ENCODE assay signal across 1 cellular context in the genomic region with DNA sequence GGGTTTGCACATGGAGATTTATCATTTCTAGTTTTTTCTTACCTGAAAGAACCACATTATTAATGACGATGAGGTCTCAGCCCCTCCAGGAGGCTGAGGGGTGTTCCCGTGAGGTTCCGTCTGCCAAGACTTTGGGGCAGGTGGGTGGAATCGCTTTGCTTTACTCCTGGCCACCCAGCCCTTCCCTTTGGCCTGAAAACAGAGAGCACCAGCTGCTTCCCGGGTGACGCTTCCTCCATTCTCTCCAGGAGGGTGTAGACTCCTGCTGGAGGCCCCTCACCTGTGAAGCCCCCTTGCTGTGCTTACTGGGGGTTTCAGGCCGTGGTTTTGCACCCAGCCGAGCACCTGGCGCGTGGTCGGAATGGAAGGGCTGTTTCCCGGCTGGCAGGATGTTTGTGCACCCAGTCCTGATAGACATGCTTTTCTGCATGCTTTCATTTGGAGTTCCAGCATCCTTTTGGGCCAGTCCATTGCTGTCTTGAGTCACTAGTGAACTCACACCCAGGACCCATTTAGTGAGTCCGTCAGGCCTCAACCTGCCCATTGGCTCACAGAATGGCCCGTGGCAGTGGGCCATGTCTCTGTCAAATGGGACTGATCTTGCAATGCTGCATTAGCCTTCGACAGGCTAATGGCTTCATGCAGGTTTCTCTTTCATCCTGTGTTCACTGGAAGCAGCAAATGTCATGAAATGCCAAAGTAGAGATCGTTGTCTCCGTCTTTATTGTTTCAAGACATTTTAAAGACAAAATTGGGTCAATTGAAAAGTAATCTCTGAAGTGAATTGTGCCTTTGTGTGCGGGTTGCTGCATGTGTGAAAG.
TF ChIP-seq lines count a peak whose summit lies in the region.

No MANE protein-coding gene starts in this region.

TF ChIP-seq in WTC11, 78 proteins besides CTCF, POLR2A, EP300 and RAD21 (continued from another document):
- TF ChIP-seq, protein P1, sequence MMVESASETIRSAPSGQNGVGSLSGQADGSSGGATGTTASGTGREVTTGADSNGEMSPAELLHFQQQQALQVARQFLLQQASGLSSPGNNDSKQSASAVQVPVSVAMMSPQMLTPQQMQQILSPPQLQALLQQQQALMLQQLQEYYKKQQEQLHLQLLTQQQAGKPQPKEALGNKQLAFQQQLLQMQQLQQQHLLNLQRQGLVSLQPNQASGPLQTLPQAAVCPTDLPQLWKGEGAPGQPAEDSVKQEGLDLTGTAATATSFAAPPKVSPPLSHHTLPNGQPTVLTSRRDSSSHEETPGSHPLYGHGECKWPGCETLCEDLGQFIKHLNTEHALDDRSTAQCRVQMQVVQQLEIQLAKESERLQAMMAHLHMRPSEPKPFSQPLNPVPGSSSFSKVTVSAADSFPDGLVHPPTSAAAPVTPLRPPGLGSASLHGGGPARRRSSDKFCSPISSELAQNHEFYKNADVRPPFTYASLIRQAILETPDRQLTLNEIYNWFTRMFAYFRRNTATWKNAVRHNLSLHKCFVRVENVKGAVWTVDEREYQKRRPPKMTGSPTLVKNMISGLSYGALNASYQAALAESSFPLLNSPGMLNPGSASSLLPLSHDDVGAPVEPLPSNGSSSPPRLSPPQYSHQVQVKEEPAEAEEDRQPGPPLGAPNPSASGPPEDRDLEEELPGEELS (CRISPR knock-in tag; IDR thresholded peaks at IDR 0.05): no peak
- TF ChIP-seq, protein P2, sequence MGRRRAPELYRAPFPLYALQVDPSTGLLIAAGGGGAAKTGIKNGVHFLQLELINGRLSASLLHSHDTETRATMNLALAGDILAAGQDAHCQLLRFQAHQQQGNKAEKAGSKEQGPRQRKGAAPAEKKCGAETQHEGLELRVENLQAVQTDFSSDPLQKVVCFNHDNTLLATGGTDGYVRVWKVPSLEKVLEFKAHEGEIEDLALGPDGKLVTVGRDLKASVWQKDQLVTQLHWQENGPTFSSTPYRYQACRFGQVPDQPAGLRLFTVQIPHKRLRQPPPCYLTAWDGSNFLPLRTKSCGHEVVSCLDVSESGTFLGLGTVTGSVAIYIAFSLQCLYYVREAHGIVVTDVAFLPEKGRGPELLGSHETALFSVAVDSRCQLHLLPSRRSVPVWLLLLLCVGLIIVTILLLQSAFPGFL (CRISPR knock-in tag; IDR thresholded peaks at IDR 0.05; ENCODE audit: borderline replicate concordance): no peak
- no peak for TF ChIP-seq JAZF1 (CRISPR knock-in tag; IDR thresholded peaks at IDR 0.05)
- TF ChIP-seq, protein P3, sequence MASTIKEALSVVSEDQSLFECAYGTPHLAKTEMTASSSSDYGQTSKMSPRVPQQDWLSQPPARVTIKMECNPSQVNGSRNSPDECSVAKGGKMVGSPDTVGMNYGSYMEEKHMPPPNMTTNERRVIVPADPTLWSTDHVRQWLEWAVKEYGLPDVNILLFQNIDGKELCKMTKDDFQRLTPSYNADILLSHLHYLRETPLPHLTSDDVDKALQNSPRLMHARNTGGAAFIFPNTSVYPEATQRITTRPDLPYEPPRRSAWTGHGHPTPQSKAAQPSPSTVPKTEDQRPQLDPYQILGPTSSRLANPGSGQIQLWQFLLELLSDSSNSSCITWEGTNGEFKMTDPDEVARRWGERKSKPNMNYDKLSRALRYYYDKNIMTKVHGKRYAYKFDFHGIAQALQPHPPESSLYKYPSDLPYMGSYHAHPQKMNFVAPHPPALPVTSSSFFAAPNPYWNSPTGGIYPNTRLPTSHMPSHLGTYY (CRISPR knock-in tag; IDR thresholded peaks at IDR 0.05): no peak
- no peak for TF ChIP-seq GTF2I (CRISPR knock-in tag; conservative IDR thresholded peaks at IDR 0.05)
- TF ChIP-seq, protein P4, sequence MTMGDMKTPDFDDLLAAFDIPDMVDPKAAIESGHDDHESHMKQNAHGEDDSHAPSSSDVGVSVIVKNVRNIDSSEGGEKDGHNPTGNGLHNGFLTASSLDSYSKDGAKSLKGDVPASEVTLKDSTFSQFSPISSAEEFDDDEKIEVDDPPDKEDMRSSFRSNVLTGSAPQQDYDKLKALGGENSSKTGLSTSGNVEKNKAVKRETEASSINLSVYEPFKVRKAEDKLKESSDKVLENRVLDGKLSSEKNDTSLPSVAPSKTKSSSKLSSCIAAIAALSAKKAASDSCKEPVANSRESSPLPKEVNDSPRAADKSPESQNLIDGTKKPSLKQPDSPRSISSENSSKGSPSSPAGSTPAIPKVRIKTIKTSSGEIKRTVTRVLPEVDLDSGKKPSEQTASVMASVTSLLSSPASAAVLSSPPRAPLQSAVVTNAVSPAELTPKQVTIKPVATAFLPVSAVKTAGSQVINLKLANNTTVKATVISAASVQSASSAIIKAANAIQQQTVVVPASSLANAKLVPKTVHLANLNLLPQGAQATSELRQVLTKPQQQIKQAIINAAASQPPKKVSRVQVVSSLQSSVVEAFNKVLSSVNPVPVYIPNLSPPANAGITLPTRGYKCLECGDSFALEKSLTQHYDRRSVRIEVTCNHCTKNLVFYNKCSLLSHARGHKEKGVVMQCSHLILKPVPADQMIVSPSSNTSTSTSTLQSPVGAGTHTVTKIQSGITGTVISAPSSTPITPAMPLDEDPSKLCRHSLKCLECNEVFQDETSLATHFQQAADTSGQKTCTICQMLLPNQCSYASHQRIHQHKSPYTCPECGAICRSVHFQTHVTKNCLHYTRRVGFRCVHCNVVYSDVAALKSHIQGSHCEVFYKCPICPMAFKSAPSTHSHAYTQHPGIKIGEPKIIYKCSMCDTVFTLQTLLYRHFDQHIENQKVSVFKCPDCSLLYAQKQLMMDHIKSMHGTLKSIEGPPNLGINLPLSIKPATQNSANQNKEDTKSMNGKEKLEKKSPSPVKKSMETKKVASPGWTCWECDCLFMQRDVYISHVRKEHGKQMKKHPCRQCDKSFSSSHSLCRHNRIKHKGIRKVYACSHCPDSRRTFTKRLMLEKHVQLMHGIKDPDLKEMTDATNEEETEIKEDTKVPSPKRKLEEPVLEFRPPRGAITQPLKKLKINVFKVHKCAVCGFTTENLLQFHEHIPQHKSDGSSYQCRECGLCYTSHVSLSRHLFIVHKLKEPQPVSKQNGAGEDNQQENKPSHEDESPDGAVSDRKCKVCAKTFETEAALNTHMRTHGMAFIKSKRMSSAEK (CRISPR knock-in tag; IDR thresholded peaks at IDR 0.05; ENCODE audit: borderline replicate concordance): no peak
- no peak for TF ChIP-seq SP1 (CRISPR knock-in tag; conservative IDR thresholded peaks at IDR 0.05)
- TF ChIP-seq PRRX2 (CRISPR knock-in tag; IDR thresholded peaks at IDR 0.05): no peak
- TF ChIP-seq, protein P5, sequence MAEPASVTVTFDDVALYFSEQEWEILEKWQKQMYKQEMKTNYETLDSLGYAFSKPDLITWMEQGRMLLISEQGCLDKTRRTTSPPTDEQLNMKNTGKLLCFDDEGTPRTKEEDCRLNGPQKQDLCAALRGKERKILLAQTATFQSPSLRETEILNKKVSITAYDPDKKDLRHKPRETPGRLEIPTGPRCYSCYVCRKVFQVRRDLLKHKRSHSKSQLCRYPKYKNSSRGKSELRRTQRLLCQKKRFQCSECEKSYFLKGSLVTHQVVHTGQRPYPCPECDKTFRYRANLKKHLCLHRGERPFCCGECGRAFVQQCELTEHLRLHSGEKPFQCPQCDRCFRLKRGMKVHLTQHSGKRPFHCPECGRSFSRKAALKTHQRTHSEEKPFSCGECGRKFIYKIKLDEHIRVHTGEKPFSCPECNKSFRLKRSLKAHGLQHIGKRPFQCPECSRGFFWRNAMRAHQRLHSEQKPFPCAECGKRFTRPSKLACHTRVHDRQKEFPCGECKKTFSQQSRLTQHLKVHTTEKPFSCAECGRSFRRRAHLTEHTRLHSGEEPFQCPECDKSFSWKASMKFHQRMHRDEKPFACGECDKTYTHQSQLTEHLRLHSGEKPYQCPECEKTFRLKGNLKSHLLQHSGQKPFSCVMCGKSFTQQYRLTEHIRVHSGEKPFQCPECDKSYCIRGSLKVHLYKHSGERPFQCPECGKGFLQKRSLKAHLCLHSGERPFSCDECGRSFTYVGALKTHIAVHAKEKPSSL (CRISPR knock-in tag; conservative IDR thresholded peaks at IDR 0.05): no peak
